9 cellular contexts compared by ENCODE assay signal in the genomic region with DNA sequence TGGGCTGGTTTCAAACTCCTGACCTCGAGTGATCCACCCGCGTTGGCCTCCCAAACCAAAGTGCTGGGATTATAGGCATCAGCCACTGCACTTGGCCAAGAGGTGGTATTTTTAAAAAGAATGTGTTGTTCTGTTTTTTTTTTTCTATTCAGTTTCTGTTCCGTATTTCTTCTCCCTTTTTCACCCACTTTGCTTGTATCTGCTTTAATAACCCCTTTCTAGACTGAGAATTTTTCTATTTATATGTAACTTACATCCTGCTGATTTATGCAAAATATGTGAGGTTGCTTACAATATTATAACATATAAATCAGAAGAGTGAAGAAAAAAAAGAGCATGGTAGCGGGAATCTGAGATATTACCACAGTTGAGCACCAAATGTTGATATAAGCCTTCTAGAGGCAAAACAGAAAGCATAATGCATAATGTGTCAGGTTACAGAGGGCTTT. TPM values are rescaled to one million over a fixed set of nuclear protein-coding genes. Genes with fewer than 3 reads are reported as not detected.
A peak's percentile ranks its signal among the peaks of the same experiment; 100 is the strongest.
DNase-seq lines count a peak whose midpoint lies in the region; ATAC-seq and TF ChIP-seq lines count a peak whose summit lies in the region.
"Had no signal": no experiment of that assay in that cellular context is flagged by ENCODE, and none has a peak within 500 bp of the region (broad histone marks: within the 10 kb centered on the region; RNA-seq: fewer than 3 reads in every experiment).

No MANE protein-coding gene starts in this region.

- CTCF ChIA-PET in OCI-LY7 (lab: Charles Lee; ENCODE audit: unreplicated experiment) = interaction anchor here (1.2 to 1.9 kb wide), 2 partner anchors 13 to 17 kb away, joined by 3 to 11 read pairs; no protein-coding TSS in a partner anchor

- DNase-seq in OCI-LY7 (ENCODE audit: low spot score) (peak; percentile 76), nucleus accumbens (lab: John Stamatoyannopoulos, UW) (no peak), adrenal gland (no peak), NCI-H146 (lab: John Stamatoyannopoulos, UW) (no peak), right atrium auricular region (ENCODE audit: low spot score) (no peak)
- DNase-seq: activated CD8-positive, alpha-beta T cell treated with anti-CD3 and anti-CD28 coated beads for 36 hours had no signal

- H3K4me3 ChIP-seq in OCI-LY7 (ENCODE audit: low read depth, low read length, poor library complexity, severe bottlenecking) = peak overlapping the region; percentile 60
- no peak overlapping the region for H3K4me3 ChIP-seq in adrenal gland
- H3K4me3 ChIP-seq in right atrium auricular region = no peak overlapping the region

- no peaks in the 10 kb centered on the region for H3K9me2 ChIP-seq in OCI-LY7 (ENCODE audit: insufficient read depth, low read length)

- H3K27me3 ChIP-seq in adrenal gland = no peaks in the 10 kb centered on the region
- no peaks in the 10 kb centered on the region for H3K27me3 ChIP-seq in right atrium auricular region

- peak overlapping the region; percentile 36; the same call in 1 of the 2 replicates for H2AFZ ChIP-seq in OCI-LY7 (ENCODE audit: low read length)

- H3K4me1 ChIP-seq in OCI-LY7 (ENCODE audit: insufficient read depth, low read length, poor library complexity, severe bottlenecking) (peaks cover 62% of the 10 kb centered on the region), adrenal gland (replicated peaks in 1 of 2) (peaks cover 0 to 6% of the 10 kb centered on the region in 2 donors), right atrium auricular region (no peaks in the 10 kb centered on the region)

- ATAC-seq in GM18508 (IDR thresholded peaks at IDR 0.05; ENCODE audit: insufficient read depth, unreplicated experiment) = peak; percentile 62
- peak; percentile 65 for ATAC-seq in GM21515 (IDR thresholded peaks at IDR 0.05; ENCODE audit: unreplicated experiment)
- peak; percentile 63 for ATAC-seq in HG03103 (IDR thresholded peaks at IDR 0.05; ENCODE audit: low read depth, unreplicated experiment)
- ATAC-seq: activated CD8-positive, alpha-beta T cell treated with anti-CD3 and anti-CD28 coated beads for 36 hours had no signal

- POLR2A ChIA-PET in OCI-LY7 (lab: Charles Lee) = interaction anchor here (0.6 to 3.4 kb wide), 10 partner anchors 9 to 1423 kb away, joined by 3 to 33 read pairs (median 4); no protein-coding TSS in a partner anchor

- H3K9me3 ChIP-seq in OCI-LY7 (ENCODE audit: low read length) (no peaks in the 10 kb centered on the region), adrenal gland (replicated peaks in 1 of 3) (no peaks in the 10 kb centered on the region), right atrium auricular region (no peaks in the 10 kb centered on the region)

- H4K20me1 ChIP-seq in OCI-LY7 (ENCODE audit: insufficient read depth, low read length) = no peaks in the 10 kb centered on the region

- peak overlapping the region; percentile 85 for H3K4me2 ChIP-seq in OCI-LY7 (ENCODE audit: low read length)

- peak overlapping the region; percentile 87 for H3K27ac ChIP-seq in OCI-LY7 (ENCODE audit: low read depth, low read length, poor library complexity, severe bottlenecking)
- H3K27ac ChIP-seq in adrenal gland = no peak overlapping the region
- no peak overlapping the region for H3K27ac ChIP-seq in right atrium auricular region

- H3K36me3 ChIP-seq in OCI-LY7 (ENCODE audit: insufficient read depth, low read length) (0 out of 2 replicates have a peak, but pooled peaks cover 12% of the 10 kb centered on the region), adrenal gland (replicated peaks in 1 of 2) (no peaks in the 10 kb centered on the region), right atrium auricular region (no peaks in the 10 kb centered on the region)

- TF ChIP-seq CTCF in OCI-LY7 (conservative IDR thresholded peaks at IDR 0.05; ENCODE audit: low read length) (no peak), adrenal gland (IDR thresholded peaks at IDR 0.05) (no peak), right atrium auricular region (IDR thresholded peaks at IDR 0.05) (no peak)

- no peak for TF ChIP-seq POLR2A in adrenal gland (IDR thresholded peaks at IDR 0.05)

- intact Hi-C loops in OCI-LY7 (cut with micrococcal nuclease; ENCODE audit: unreplicated experiment) (loop anchor here (1.0 to 2.0 kb wide), 3 partner anchors 13 to 540 kb away; no protein-coding TSS in a partner anchor), adrenal gland (cut with DNase I) (no loop called here)

- H3K79me2 ChIP-seq in OCI-LY7 (ENCODE audit: insufficient read depth, low read depth, low read length) = no peaks in the 10 kb centered on the region

- BruUV-seq in OCI-LY7 (replicated peaks; lab: Mats Ljungman, UMichigan) = no TSS peak

- 78 to 85% (median 82%) methylated on average over 5 of the region's 5 CpGs for WGBS in adrenal gland, 4 donors

RNA-seq across cellular contexts. Expression of a gene that starts 17.2 kb away (rescaled TPM):
- total RNA-seq in OCI-LY7 (2014; rRNA removed; shearing (Covaris generic)) = not detected in 2 replicates
- not detected in 2 replicates for total RNA-seq in OCI-LY7 (2022)
- total RNA-seq in adrenal gland = under 1 TPM in 6 of 8 donors, not detected in 2; 0.22 to 0.55 (median 0.50) TPM
- polyA plus RNA-seq in adrenal gland = under 1 TPM; 0.15 to 0.98 (median 0.80) TPM
- total RNA-seq in right atrium auricular region = under 1 TPM in 1 of 2 donors, not detected in 1; 0.28 TPM
- total RNA-seq: activated CD8-positive, alpha-beta T cell treated with anti-CD3 and anti-CD28 coated beads for 36 hours had no signal
